8 cellular contexts compared by ENCODE assay signal in the genomic region with DNA sequence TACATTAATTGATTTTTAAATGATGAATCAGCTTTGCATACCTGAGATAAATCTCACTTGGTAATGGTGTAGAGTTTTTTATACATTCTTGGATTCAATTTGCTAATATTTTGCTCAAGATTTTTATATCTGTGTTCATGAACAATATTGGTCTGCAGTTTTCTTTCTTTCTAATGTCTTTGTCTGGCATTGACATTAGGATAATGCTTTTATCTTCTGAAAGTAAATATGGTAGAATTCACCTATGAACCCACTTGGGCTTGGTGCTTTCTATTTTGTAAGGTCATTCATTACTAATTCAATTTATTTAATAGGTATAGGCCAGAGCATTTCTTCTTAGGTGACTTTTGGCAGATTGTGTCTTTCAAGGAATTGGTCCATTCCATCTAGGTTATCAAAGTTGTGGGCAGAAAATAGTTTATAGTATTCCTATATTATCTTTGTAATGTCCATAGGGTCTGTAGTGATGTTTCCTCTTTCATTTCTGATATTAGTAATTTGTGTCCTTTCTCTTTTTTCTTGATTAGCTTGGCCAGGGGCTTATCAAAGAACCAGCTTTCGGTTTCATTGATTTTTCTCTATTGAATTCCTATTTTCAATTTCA. TPM values are rescaled to one million over a fixed set of nuclear protein-coding genes. Genes with fewer than 3 reads are reported as not detected.
"Had no signal": no experiment of that assay in that cellular context is flagged by ENCODE, and none has a peak within 500 bp of the region (broad histone marks: within the 10 kb centered on the region; RNA-seq: fewer than 3 reads in every experiment).

No MANE protein-coding gene starts in this region.

- H3K4me3 ChIP-seq: GM23338 had no signal

- DNase-seq: H9, HCEC 1CT, KBM-7 had no signal

- ATAC-seq: GM23338 had no signal

- H3K4me2 ChIP-seq: GM23338, KMS-11 had no signal

- H3K27ac ChIP-seq: KMS-11 had no signal

- H3K9ac ChIP-seq: KMS-11 had no signal

- H2AFZ ChIP-seq: GM23338 had no signal

RNA-seq across cellular contexts. Expression of a gene that starts 45.6 kb away (rescaled TPM):
- total RNA-seq: GM23338, H1, H9, HT-29 had no signal
- polyA plus RNA-seq: H1, IgD-negative memory B cell had no signal
